In genomic region chr6:93496548-93496947, GRCh38 we compare ENCODE assay signal across 17 cellular contexts.
"Had no signal": no experiment of that assay in that cellular context is flagged by ENCODE, and none has a peak within 500 bp of the region (broad histone marks: within the 10 kb centered on the region; RNA-seq: fewer than 3 reads in every experiment).

No MANE protein-coding gene starts in this region.

- FAIRE-seq: colon, endometrium, keratinocyte, pancreas had no signal

- H3K4me1 ChIP-seq: adrenal gland, left lung, pancreas, sigmoid colon, spleen, suprapubic skin had no signal

- H3K36me3 ChIP-seq: adrenal gland, cardiac muscle cell, left lung, pancreas, sigmoid colon, spleen, suprapubic skin had no signal

- H3K9me3 ChIP-seq: adrenal gland, left lung, pancreas, sigmoid colon, suprapubic skin had no signal

- H3K27ac ChIP-seq: adrenal gland, cardiac muscle cell, left lung, pancreas, sigmoid colon, spleen, suprapubic skin had no signal

- H3K4me3 ChIP-seq: adrenal gland, cardiac muscle cell, left lung, pancreas, sigmoid colon, spleen, suprapubic skin had no signal

- DNase-seq: activated CD4-positive, alpha-beta memory T cell treated with anti-CD3 and anti-CD28 coated beads for 36 hours; activated CD8-positive, alpha-beta memory T cell treated with anti-CD3 and anti-CD28 coated beads, Interleukin-2, amount 10 ng/mL, durations not matched to agents 7 days and 5 days; activated T-cell treated with anti-CD3 and anti-CD28 coated beads, Interleukin-2, amount 50 U/mL, for 1 hour; adrenal gland; left lung; mammary epithelial cell; naive B cell; pancreas; sigmoid colon; spleen; T-helper 9 cell; trophoblast cell had no signal

- H3K27me3 ChIP-seq: adrenal gland, cardiac muscle cell, left lung, pancreas, sigmoid colon, spleen, suprapubic skin had no signal
